Comparison of ENCODE assay signal across 35 cellular contexts in genomic region chr10:72152286-72152685, GRCh38.
"Had no signal": no experiment of that assay in that cellular context is flagged by ENCODE, and none has a peak within 500 bp of the region (broad histone marks: within the 10 kb centered on the region; RNA-seq: fewer than 3 reads in every experiment).

No MANE protein-coding gene starts in this region.

- H3K36me3 ChIP-seq: ascending aorta, cardiac muscle cell had no signal

- H3K4me3 ChIP-seq: ascending aorta, cardiac muscle cell had no signal

- H3K4me1 Mint-ChIP-seq: activated B cell treated with CpG ODN at 0.5 μM for 24 hours; central memory CD8-positive, alpha-beta T cell had no signal

- H3K9me3 Mint-ChIP-seq: activated B cell treated with CpG ODN at 0.5 μM for 24 hours; activated CD4-positive, alpha-beta memory T cell treated with anti-CD3 and anti-CD28 coated beads for 36 hours; activated CD4-positive, alpha-beta T cell treated with anti-CD3 and anti-CD28 coated beads, Interleukin-2, amount 10 ng/mL, durations not matched to agents 24 days and 14 days; activated CD8-positive, alpha-beta T cell treated with anti-CD3 and anti-CD28 coated beads for 36 hours; activated naive CD4-positive, alpha-beta T cell treated with anti-CD3 and anti-CD28 coated beads for 36 hours; activated naive CD4-positive, alpha-beta T cell treated with anti-CD3 and anti-CD28 coated beads, Interleukin-2, amount 50 U/mL, for 72 hours; activated naive CD8-positive, alpha-beta T cell treated with anti-CD3 and anti-CD28 coated beads, Interleukin-2, amount 50 U/mL, for 24 hours; activated T-cell treated with anti-CD3 and anti-CD28 coated beads, Interleukin-2, amount 50 U/mL, for 4 hours; activated T-cell treated with anti-CD3 and anti-CD28 coated beads, Interleukin-2, amount 50 U/mL, for 72 hours; activated T-helper 1 cell treated with anti-CD3 and anti-CD28 coated beads, Interleukin-12 subunit alpha, Interleukin-12 subunit beta, Interleukin-2, Interleukin-4 antibody, amounts not matched to agents 30 ng/mL and 10 ng/mL and 1 ng/mL, durations not matched to agents 14 hours and 24 hours and 36 hours; activated T-helper 17 cell treated with anti-CD3 and anti-CD28 coated beads, Interleukin-2, amount 50 U/mL, for 72 hours; central memory CD8-positive, alpha-beta T cell; T-helper 2 cell treated with Interferon-gamma antibody and Interleukin-4, amounts not matched to agents 5 μg/mL and 100 μg/mL, for 36 hours had no signal

- H3K27ac ChIP-seq: ascending aorta, cardiac muscle cell, VCaP had no signal

- H3K27ac Mint-ChIP-seq: activated B cell treated with CpG ODN at 0.5 μM for 24 hours; activated CD4-positive, alpha-beta memory T cell treated with anti-CD3 and anti-CD28 coated beads for 36 hours; activated CD4-positive, alpha-beta T cell treated with anti-CD3 and anti-CD28 coated beads, Interleukin-2, amount 10 ng/mL, durations not matched to agents 24 days and 14 days; activated CD8-positive, alpha-beta T cell treated with anti-CD3 and anti-CD28 coated beads for 36 hours; activated naive CD4-positive, alpha-beta T cell treated with anti-CD3 and anti-CD28 coated beads for 36 hours; activated naive CD4-positive, alpha-beta T cell treated with anti-CD3 and anti-CD28 coated beads, Interleukin-2, amount 50 U/mL, for 72 hours; activated naive CD8-positive, alpha-beta T cell treated with anti-CD3 and anti-CD28 coated beads, Interleukin-2, amount 10 ng/mL, durations not matched to agents 7 days and 5 days; activated naive CD8-positive, alpha-beta T cell treated with anti-CD3 and anti-CD28 coated beads, Interleukin-2, amount 50 U/mL, for 24 hours; activated T-cell treated with anti-CD3 and anti-CD28 coated beads, Interleukin-2, amount 50 U/mL, for 72 hours; activated T-helper 1 cell treated with anti-CD3 and anti-CD28 coated beads, Interleukin-12 subunit alpha, Interleukin-12 subunit beta, Interleukin-2, Interleukin-4 antibody, amounts not matched to agents 30 ng/mL and 10 ng/mL and 1 ng/mL, durations not matched to agents 14 hours and 24 hours and 36 hours; activated T-helper 17 cell treated with anti-CD3 and anti-CD28 coated beads, Interleukin-2, amount 50 U/mL, for 72 hours; brain; T-helper 2 cell treated with Interferon-gamma antibody and Interleukin-4, amounts not matched to agents 5 μg/mL and 100 μg/mL, for 36 hours had no signal

- H3K4me1 ChIP-seq: ascending aorta had no signal

- ATAC-seq: activated CD8-positive, alpha-beta T cell treated with anti-CD3 and anti-CD28 coated beads for 36 hours; activated naive CD4-positive, alpha-beta T cell treated with anti-CD3 and anti-CD28 coated beads, Interleukin-2, amount 50 U/mL, for 72 hours; activated naive CD8-positive, alpha-beta T cell treated with anti-CD3 and anti-CD28 coated beads, Interleukin-2, amount 50 U/mL, for 24 hours; activated T-cell treated with anti-CD3 and anti-CD28 coated beads, Interleukin-2, amount 50 U/mL, for 4 hours; activated T-cell treated with anti-CD3 and anti-CD28 coated beads, Interleukin-2, amount 50 U/mL, for 72 hours; activated T-helper 17 cell treated with anti-CD3 and anti-CD28 coated beads, Interleukin-2, amount 50 U/mL, for 72 hours had no signal

- H3K9me3 ChIP-seq: ascending aorta had no signal

- H3K27me3 Mint-ChIP-seq: activated B cell treated with CpG ODN at 0.5 μM for 24 hours; activated CD4-positive, alpha-beta memory T cell treated with anti-CD3 and anti-CD28 coated beads for 36 hours; activated CD4-positive, alpha-beta T cell treated with anti-CD3 and anti-CD28 coated beads, Interleukin-2, amount 10 ng/mL, durations not matched to agents 24 days and 14 days; activated CD8-positive, alpha-beta T cell treated with anti-CD3 and anti-CD28 coated beads for 36 hours; activated naive CD8-positive, alpha-beta T cell treated with anti-CD3 and anti-CD28 coated beads, Interleukin-2, amount 10 ng/mL, durations not matched to agents 7 days and 5 days; activated naive CD8-positive, alpha-beta T cell treated with anti-CD3 and anti-CD28 coated beads, Interleukin-2, amount 50 U/mL, for 24 hours; activated T-helper 17 cell treated with anti-CD3 and anti-CD28 coated beads, Interleukin-2, amount 50 U/mL, for 72 hours; brain; central memory CD8-positive, alpha-beta T cell had no signal

- DNase-seq: activated B cell treated with CpG ODN at 0.5 μM for 24 hours; activated CD4-positive, alpha-beta memory T cell treated with anti-CD3 and anti-CD28 coated beads for 36 hours; activated CD4-positive, alpha-beta T cell treated with anti-CD3 and anti-CD28 coated beads for 4 hours; activated CD4-positive, alpha-beta T cell treated with anti-CD3 and anti-CD28 coated beads, Interleukin-2, amount 10 ng/mL, durations not matched to agents 24 days and 14 days; activated CD4-positive, alpha-beta T cell treated with anti-CD3 and anti-CD28 coated beads, Interleukin-2, amount 50 U/mL, for 1 hour; activated CD4-positive, alpha-beta T cell treated with anti-CD3 and anti-CD28 coated beads, Interleukin-2, amount 50 U/mL, for 4 hours; activated CD4-positive, CD25-positive, alpha-beta regulatory T cell treated with anti-CD3 and anti-CD28 coated beads, Interleukin-2, amount 50 U/mL, for 72 hours; activated CD8-positive, alpha-beta memory T cell treated with anti-CD3 and anti-CD28 coated beads, Interleukin-2, amount 50 U/mL, for 4 hours; activated CD8-positive, alpha-beta T cell treated with anti-CD3 and anti-CD28 coated beads for 36 hours; activated effector memory CD4-positive, alpha-beta T cell treated with anti-CD3 and anti-CD28 coated beads, Interleukin-2, amount 50 U/mL, for 16 hours; activated gamma-delta T cell treated with Interleukin-2 at 50 U/mL for 16 hours; activated naive CD4-positive, alpha-beta T cell; activated naive CD4-positive, alpha-beta T cell treated with anti-CD3 and anti-CD28 coated beads for 36 hours; activated naive CD4-positive, alpha-beta T cell treated with anti-CD3 and anti-CD28 coated beads, Interleukin-2, amount 50 U/mL, for 16 hours; activated naive CD8-positive, alpha-beta T cell treated with anti-CD3 and anti-CD28 coated beads, Interleukin-2, amount 10 ng/mL, durations not matched to agents 7 days and 5 days; activated naive CD8-positive, alpha-beta T cell treated with anti-CD3 and anti-CD28 coated beads, Interleukin-2, amount 50 U/mL, for 24 hours; activated T-cell treated with anti-CD3 and anti-CD28 coated beads for 4 hours; activated T-cell treated with anti-CD3 and anti-CD28 coated beads, Interleukin-2, amount 50 U/mL, for 1 hour; activated T-cell treated with anti-CD3 and anti-CD28 coated beads, Interleukin-2, amount 50 U/mL, for 4 hours; activated T-cell treated with anti-CD3 and anti-CD28 coated beads, Interleukin-2, amount 50 U/mL, for 72 hours; amygdala; anterior cingulate cortex; caudate nucleus; cerebellar nuclear complex; T-helper 2 cell; T-helper 9 cell had no signal

- H3K27me3 ChIP-seq: ascending aorta, cardiac muscle cell had no signal

- H3K4me3 Mint-ChIP-seq: activated B cell treated with CpG ODN at 0.5 μM for 24 hours; activated CD4-positive, alpha-beta memory T cell treated with anti-CD3 and anti-CD28 coated beads for 36 hours; activated CD4-positive, alpha-beta T cell treated with anti-CD3 and anti-CD28 coated beads, Interleukin-2, amount 10 ng/mL, durations not matched to agents 24 days and 14 days; activated CD8-positive, alpha-beta T cell treated with anti-CD3 and anti-CD28 coated beads for 36 hours; activated naive CD4-positive, alpha-beta T cell treated with anti-CD3 and anti-CD28 coated beads for 36 hours; activated naive CD8-positive, alpha-beta T cell treated with anti-CD3 and anti-CD28 coated beads, Interleukin-2, amount 10 ng/mL, durations not matched to agents 7 days and 5 days; activated naive CD8-positive, alpha-beta T cell treated with anti-CD3 and anti-CD28 coated beads, Interleukin-2, amount 50 U/mL, for 24 hours; activated T-cell treated with anti-CD3 and anti-CD28 coated beads, Interleukin-2, amount 50 U/mL, for 4 hours; activated T-cell treated with anti-CD3 and anti-CD28 coated beads, Interleukin-2, amount 50 U/mL, for 72 hours; activated T-helper 1 cell treated with anti-CD3 and anti-CD28 coated beads, Interleukin-12 subunit alpha, Interleukin-12 subunit beta, Interleukin-2, Interleukin-4 antibody, amounts not matched to agents 30 ng/mL and 10 ng/mL and 1 ng/mL, durations not matched to agents 14 hours and 24 hours and 36 hours; activated T-helper 17 cell treated with anti-CD3 and anti-CD28 coated beads, Interleukin-2, amount 50 U/mL, for 72 hours; brain; central memory CD8-positive, alpha-beta T cell; T-helper 2 cell treated with Interferon-gamma antibody and Interleukin-4, amounts not matched to agents 5 μg/mL and 100 μg/mL, for 36 hours had no signal
